In the genomic region with DNA sequence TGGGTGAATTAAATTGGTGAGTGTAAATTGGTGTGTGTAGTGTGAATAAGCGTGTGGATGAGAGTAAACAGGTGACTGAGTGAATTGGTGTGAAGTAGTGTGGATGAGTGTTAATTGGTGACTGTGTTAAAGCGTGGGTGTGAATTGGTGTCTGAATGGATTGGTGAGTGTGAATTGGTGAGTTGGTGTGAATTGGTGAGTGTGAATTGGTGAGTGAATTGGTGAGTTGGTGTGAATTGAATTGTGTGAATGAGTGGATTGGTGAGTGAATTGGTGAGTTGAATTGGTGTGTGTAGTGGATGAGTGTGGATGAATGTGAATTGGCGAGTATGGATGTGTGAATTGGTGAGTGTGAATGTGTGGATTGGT, we compare ENCODE assay signal across 27 cellular contexts. TPM values are rescaled to one million over a fixed set of nuclear protein-coding genes. Genes with fewer than 3 reads are reported as not detected.
DNase-seq lines count a peak whose midpoint lies in the region; ATAC-seq, FAIRE-seq and TF ChIP-seq lines count a peak whose summit lies in the region.
"Had no signal": no experiment of that assay in that cellular context is flagged by ENCODE, and none has a peak within 500 bp of the region (broad histone marks: within the 10 kb centered on the region; RNA-seq: fewer than 3 reads in every experiment).

No MANE protein-coding gene starts in this region.

- H3K14ac ChIP-seq in mesenchymal stem cell (ENCODE audit: low read length in 2 of 2) = no peak overlapping the region

- no peak for TF ChIP-seq RAD21 in K562 (CRISPR knock-in tag; conservative IDR thresholded peaks at IDR 0.05 in 1 of 2, IDR thresholded peaks at IDR 0.05 in 1 of 2)

- H3K4me3 ChIP-seq in HEK293 (ENCODE audit: low read depth, low read length) (no peak overlapping the region), PC-3 (ENCODE audit: low read length) (no peak overlapping the region), K562 (no peak overlapping the region), mesenchymal stem cell (ENCODE audit: insufficient read depth in 1 of 2, low read depth in 1 of 2, low read length in 2 of 2) (no peak overlapping the region)
- H3K4me3 ChIP-seq: A549; BLaER1 treated with 17β-estradiol and CSF1 and Interleukin-3, amounts not matched to agents 10 nM and 100 nM; GM23248 had no signal

- H3K4me2 ChIP-seq in PC-3 (ENCODE audit: low read length) (no peak overlapping the region), K562 (ENCODE audit: insufficient read depth, low read length) (no peak overlapping the region), mesenchymal stem cell (ENCODE audit: low read length, poor library complexity, severe bottlenecking) (no peak overlapping the region)
- H3K4me2 ChIP-seq: A549; BLaER1 treated with 17β-estradiol and CSF1 and Interleukin-3, amounts not matched to agents 10 nM and 100 nM had no signal

- no peak overlapping the region for H2AFZ ChIP-seq in PC-3 (ENCODE audit: low read length)
- H2AFZ ChIP-seq in K562 (ENCODE audit: low read depth, low read length) = no peak overlapping the region
- no peak overlapping the region for H2AFZ ChIP-seq in mesenchymal stem cell (ENCODE audit: low read depth, low read length)
- H2AFZ ChIP-seq: GM23248 had no signal

- no peak overlapping the region for H4K8ac ChIP-seq in mesenchymal stem cell (ENCODE audit: low read length)

- in situ Hi-C loops in K562 (cut with MboI) = loop anchor here (10.0 kb wide), 1 partner anchor 548 kb away; a partner anchor contains a TSS

- BruUV-seq in PC-3 (replicated peaks; lab: Mats Ljungman, UMichigan) = TSS peak; percentile 13
- BruUV-seq in K562 (replicated peaks; lab: Mats Ljungman, UMichigan) = no TSS peak

- POLR2A ChIA-PET in HEK293 (lab: Yijun Ruan, JAX) (no interaction called here), PC-3 (lab: Charles Lee; ENCODE audit: unreplicated experiment) (no interaction called here), K562 (lab: Yijun Ruan, JAX) (no interaction called here)

- no peak overlapping the region for H2BK5ac ChIP-seq in mesenchymal stem cell (ENCODE audit: low read depth, low read length, poor library complexity, severe bottlenecking)

- H3K9me2 ChIP-seq in PC-3 (replicated peaks; ENCODE audit: low read length) = no peaks in the 10 kb centered on the region

- no peak for FAIRE-seq in K562 (lab: Jason Lieb, UNC)
- FAIRE-seq: A549, D721Med had no signal

- ATAC-seq in PC-3 (no peak), K562 (no peak), HG02759 (IDR thresholded peaks at IDR 0.05; ENCODE audit: unreplicated experiment) (no peak)
- ATAC-seq: A549, HCT116 had no signal

- H3K4ac ChIP-seq in mesenchymal stem cell (ENCODE audit: low read depth in 1 of 2, low read length in 2 of 2) = no peak overlapping the region

- no peak overlapping the region for H2BK12ac ChIP-seq in mesenchymal stem cell (ENCODE audit: low read length in 2 of 2)

- CTCF ChIA-PET in HEK293 (lab: Yijun Ruan, JAX) (no interaction called here), PC-3 (lab: Charles Lee) (no interaction called here), K562 (lab: Yijun Ruan, JAX; ENCODE audit: low intra/inter-chr PET ratio) (no interaction called here)

- intact Hi-C loops in PC-3 (cut with micrococcal nuclease) (no loop called here), K562 (cut with micrococcal nuclease) (no loop called here)

- WGBS in K562 (ENCODE audit: insufficient coverage, low coverage, missing lambda C conversion rate) = 57% methylated on average over 3 of the region's 3 CpGs
- WGBS in mesenchymal stem cell = 98% methylated on average over 3 of the region's 3 CpGs

- H2BK15ac ChIP-seq in mesenchymal stem cell (ENCODE audit: low read depth, poor library complexity, severe bottlenecking) = no peak overlapping the region

- no peak for TF ChIP-seq POLR2A in K562 (conservative IDR thresholded peaks at IDR 0.05)

- no peaks in the 10 kb centered on the region for H3K27me3 ChIP-seq in PC-3 (ENCODE audit: low read length)
- no peaks in the 10 kb centered on the region for H3K27me3 ChIP-seq in K562 (ENCODE audit: control insufficient read depth in 2 of 2, insufficient read depth in 2 of 2, low read length in 2 of 2)
- H3K27me3 ChIP-seq in mesenchymal stem cell (ENCODE audit: control insufficient read depth in 1 of 2, insufficient read depth in 1 of 2, low read length in 2 of 2) = no peaks in the 10 kb centered on the region
- H3K27me3 ChIP-seq: BE2C; BLaER1 treated with 17β-estradiol and CSF1 and Interleukin-3, amounts not matched to agents 10 nM and 100 nM had no signal

- no peak for TF ChIP-seq EP300 in K562 (IDR thresholded peaks at IDR 0.05; ENCODE audit: low read length)

- peaks cover 3% of the 10 kb centered on the region for H3K79me1 ChIP-seq in mesenchymal stem cell (replicated peaks; ENCODE audit: low read length, poor library complexity, severe bottlenecking)

- no peak overlapping the region for H4K91ac ChIP-seq in mesenchymal stem cell (ENCODE audit: low read length)

- no peak overlapping the region for H3K27ac ChIP-seq in HEK293 (ENCODE audit: extremely low read depth, low read depth, low read length)
- H3K27ac ChIP-seq in PC-3 (ENCODE audit: low read length) = no peak overlapping the region
- no peak overlapping the region for H3K27ac ChIP-seq in K562 (ENCODE audit: extremely low read depth, low read depth, low read length)
- no peak overlapping the region for H3K27ac ChIP-seq in mesenchymal stem cell (ENCODE audit: low read length, poor library complexity, severe bottlenecking)
- H3K27ac ChIP-seq: A549; BLaER1 treated with 17β-estradiol and CSF1 and Interleukin-3, amounts not matched to agents 10 nM and 100 nM; GM23248 had no signal

- H3K4me1 ChIP-seq in HEK293 (ENCODE audit: control insufficient read depth, insufficient read depth, low read length) (no peaks in the 10 kb centered on the region), PC-3 (ENCODE audit: insufficient read depth, low read length) (peaks cover 7% of the 10 kb centered on the region; the same call in 1 of the 2 replicates), K562 (replicated peaks in 1 of 2; ENCODE audit: control insufficient read depth in 2 of 2, insufficient read depth in 2 of 2, low read length in 2 of 2) (peaks cover 5 to 17% of the 10 kb centered on the region in 2 experiments), mesenchymal stem cell (ENCODE audit: control insufficient read depth, insufficient read depth, low read depth, low read length) (peaks cover 13% of the 10 kb centered on the region)
- H3K4me1 ChIP-seq: A549 had no signal

- H3F3A ChIP-seq in PC-3 (ENCODE audit: low read length, unreplicated experiment) = no peaks in the 10 kb centered on the region

- H3K36me3 ChIP-seq in HEK293 (ENCODE audit: control insufficient read depth in 2 of 2, insufficient read depth in 1 of 2, low read length in 2 of 2) = peaks cover 0 to 11% of the 10 kb centered on the region in 2 experiments; a peak in 1 of 3 replicates
- H3K36me3 ChIP-seq in PC-3 (ENCODE audit: low read depth, low read length) = no peaks in the 10 kb centered on the region
- H3K36me3 ChIP-seq in K562 (ENCODE audit: control insufficient read depth, insufficient read depth, low read length) = peaks cover 5% of the 10 kb centered on the region; the same call in 2 of the 3 replicates
- peaks cover 0 to 12% of the 10 kb centered on the region in 2 experiments for H3K36me3 ChIP-seq in mesenchymal stem cell (ENCODE audit: control insufficient read depth in 1 of 2, insufficient read depth in 2 of 2, low read depth in 1 of 2, low read length in 2 of 2)
- H3K36me3 ChIP-seq: BLaER1 treated with 17β-estradiol and CSF1 and Interleukin-3, amounts not matched to agents 10 nM and 100 nM had no signal

- TF ChIP-seq CTCF in HEK293 (tag by site-specific recombination; IDR thresholded peaks at IDR 0.05) = no peak
- TF ChIP-seq CTCF in PC-3 (conservative IDR thresholded peaks at IDR 0.05; ENCODE audit: low read depth, low read length) = no peak
- no peak for TF ChIP-seq CTCF in K562 (IDR thresholded peaks at IDR 0.05 in 2 of 3, conservative IDR thresholded peaks at IDR 0.05 in 1 of 3; ENCODE audit: insufficient read depth in 2 of 3, low read depth in 1 of 3, low read length in 3 of 3)

- DNase-seq in PC-3 (no peak), K562 (ENCODE audit: extremely low read depth in 1 of 4, low spot score in 3 of 4) (no peak), mesenchymal stem cell (peak; percentile 11), NCI-H2171 treated with DMSO at 0.1 percent for 48 hours (lab: John Stamatoyannopoulos, UW) (no peak), middle frontal gyrus (ENCODE audit: extremely low spot score, low spot score) (no peak), foreskin melanocyte (no peak)
- DNase-seq: 8988T; ACHN; AML-193; BE2C; CD4-positive, alpha-beta T cell; CD8-positive, alpha-beta memory T cell; DMS 273 treated with DMSO at 0.1 percent for 48 hours; DMS79; EL; GDM1; GM23248; H9; HFFc6 had no signal

- no peak overlapping the region for H3K23ac ChIP-seq in mesenchymal stem cell (ENCODE audit: low read length in 2 of 2)

- no peak overlapping the region for H3K18ac ChIP-seq in mesenchymal stem cell (ENCODE audit: low read depth in 1 of 2, low read length in 2 of 2)

- H2BK120ac ChIP-seq in mesenchymal stem cell (ENCODE audit: low read depth, low read length) = no peak overlapping the region

- H3K9me3 ChIP-seq in HEK293 (ENCODE audit: control insufficient read depth, insufficient read depth, low read depth, low read length) (no peaks in the 10 kb centered on the region), PC-3 (ENCODE audit: low read length) (peaks cover 16% of the 10 kb centered on the region; the same call in 1 of the 2 replicates), K562 (replicated peaks; ENCODE audit: control insufficient read depth, insufficient read depth, low read depth, low read length) (peaks cover 10% of the 10 kb centered on the region), mesenchymal stem cell (ENCODE audit: control insufficient read depth, low read length) (no peaks in the 10 kb centered on the region)
- H3K9me3 ChIP-seq: A549, BE2C had no signal

- H3K9ac ChIP-seq in PC-3 (ENCODE audit: low read length) = no peak overlapping the region
- no peak overlapping the region for H3K9ac ChIP-seq in K562 (ENCODE audit: insufficient read depth in 1 of 2, low read depth in 2 of 2, low read length in 2 of 2)
- H3K9ac ChIP-seq in mesenchymal stem cell (ENCODE audit: low read length) = no peak overlapping the region
- H3K9ac ChIP-seq: BLaER1 treated with 17β-estradiol and CSF1 and Interleukin-3, amounts not matched to agents 10 nM and 100 nM; GM23248 had no signal

- H3K79me2 ChIP-seq in PC-3 (ENCODE audit: low read length) = peaks cover 4% of the 10 kb centered on the region; the same call in 1 of the 2 replicates
- H3K79me2 ChIP-seq in K562 (ENCODE audit: control insufficient read depth, insufficient read depth, low read length) = peaks cover 2% of the 10 kb centered on the region; the same call in 1 of the 3 replicates

- H4K20me1 ChIP-seq in PC-3 (ENCODE audit: low read length) (no peaks in the 10 kb centered on the region), K562 (replicated peaks; ENCODE audit: control insufficient read depth, insufficient read depth, low read length) (peaks cover 3% of the 10 kb centered on the region; the same call in 1 of the 2 replicates)

- H2AK5ac ChIP-seq in mesenchymal stem cell (ENCODE audit: low read length, severe bottlenecking) = no peak overlapping the region

- H3K9me1 ChIP-seq in K562 (ENCODE audit: control insufficient read depth, insufficient read depth, low read length) = peaks cover 5% of the 10 kb centered on the region

RNA-seq across cellular contexts. Expression of a gene that starts 8.3 kb away (rescaled TPM):
- total RNA-seq in PC-3 (2014; rRNA removed) (823 and 1,067 TPM in 2 replicates), K562 (2014; rRNA removed) (478 and 554 TPM in 2 replicates), K562 (2014; rRNA removed; fragmentation: Illumina TruSeq; extraction: Trizol) (19.4 and 34.6 TPM in 2 replicates), K562 (2015; rRNA removed; fragmentation: Illumina TruSeq; extraction: Trizol) (113 and 115 TPM in 2 replicates), K562 (2021) (346 and 388 TPM in 2 replicates)
- 23.0 and 76.1 TPM in 2 replicates for total RNA-seq in K562 (2011; cell fraction: chromatin; rRNA removed; ENCODE audit: low replicate concordance)
- 97.2 and 110 TPM in 2 replicates for total RNA-seq in K562 (2011; cell fraction: nucleolus; rRNA removed)
- total RNA-seq in K562 (2011; cell fraction: nucleoplasm; rRNA removed) = 49.6 and 53.2 TPM in 2 replicates
- polyA plus RNA-seq in K562 (2011; rRNA removed) (92.0 and 96.0 TPM in 2 replicates), K562 (2014; fragmentation: Illumina TruSeq; extraction: Trizol) (66.4 and 151 TPM in 2 replicates), K562 (2014; fragmentation: Nextera tagmentation; extraction: Ambion mirVana) (10 to 100 TPM in 1 of 2 experiments, 1 to 10 TPM in 1; 7.8 to 32.9 TPM), K562 (2014; rRNA removed) (385 and 391 TPM in 2 replicates)
- polyA plus RNA-seq in K562 (2011; cell fraction: cytosol; rRNA removed) = 83.3 and 266 TPM in 2 replicates
- polyA plus RNA-seq in K562 (2011; cell fraction: nucleus; rRNA removed) = 80.6 and 118 TPM in 2 replicates
- 196 and 204 TPM in 2 replicates for polyA plus RNA-seq in K562 (2012)
- polyA minus RNA-seq in K562 (2011; rRNA and poly(A)+ RNA removed) = 16.0 and 24.9 TPM in 2 replicates
- 55.8 and 62.3 TPM in 2 replicates for polyA minus RNA-seq in K562 (2011; cell fraction: cytosol; rRNA and poly(A)+ RNA removed)
- polyA minus RNA-seq in K562 (2011; cell fraction: nucleus; rRNA and poly(A)+ RNA removed) = 24.6 and 29.9 TPM in 2 replicates
- polyA plus RNA-seq in mesenchymal stem cell (2013, experiment 1 of 2) = 79.5 TPM
- polyA plus RNA-seq in mesenchymal stem cell (2013, experiment 2 of 2) = 83.6 TPM

RNA-seq across cellular contexts. Expression of a gene that starts 8.3 kb away (rescaled TPM):
- total RNA-seq in PC-3 (2014; rRNA removed) = 25.3 and 29.0 TPM in 2 replicates
- 12.2 and 30.9 TPM in 2 replicates for total RNA-seq in K562 (2011; cell fraction: chromatin; rRNA removed; ENCODE audit: low replicate concordance)
- 39.7 and 42.5 TPM in 2 replicates for total RNA-seq in K562 (2011; cell fraction: nucleolus; rRNA removed)
- 29.8 and 30.7 TPM in 2 replicates for total RNA-seq in K562 (2011; cell fraction: nucleoplasm; rRNA removed)
- 7.3 and 12.4 TPM in 2 replicates for total RNA-seq in K562 (2014; rRNA removed)
- total RNA-seq in K562 (2014; rRNA removed; fragmentation: Illumina TruSeq; extraction: Trizol) = 2.1 and 2.7 TPM in 2 replicates
- total RNA-seq in K562 (2015; rRNA removed; fragmentation: Illumina TruSeq; extraction: Trizol) = 4.8 and 5.5 TPM in 2 replicates
- total RNA-seq in K562 (2021) = 9.1 and 10.8 TPM in 2 replicates
- polyA plus RNA-seq in K562 (2011; rRNA removed) = 2.9 and 9.0 TPM in 2 replicates
- 4.0 and 38.2 TPM in 2 replicates for polyA plus RNA-seq in K562 (2011; cell fraction: cytosol; rRNA removed)
- 18.3 and 101 TPM in 2 replicates for polyA plus RNA-seq in K562 (2011; cell fraction: nucleus; rRNA removed)
- polyA plus RNA-seq in K562 (2012) = 13.9 and 20.4 TPM in 2 replicates
- 6.3 and 9.2 TPM in 2 replicates for polyA plus RNA-seq in K562 (2014; fragmentation: Illumina TruSeq; extraction: Trizol)
- polyA plus RNA-seq in K562 (2014; fragmentation: Nextera tagmentation; extraction: Ambion mirVana) = under 1 TPM; 0.66 to 0.83 TPM
- 11.3 and 13.1 TPM in 2 replicates for polyA plus RNA-seq in K562 (2014; rRNA removed)
- polyA minus RNA-seq in K562 (2011; rRNA and poly(A)+ RNA removed) = 0.75 and 3.0 TPM in 2 replicates
- 2.1 and 10.7 TPM in 2 replicates for polyA minus RNA-seq in K562 (2011; cell fraction: cytosol; rRNA and poly(A)+ RNA removed)
- 1.4 and 8.2 TPM in 2 replicates for polyA minus RNA-seq in K562 (2011; cell fraction: nucleus; rRNA and poly(A)+ RNA removed)
- 282 TPM for polyA plus RNA-seq in mesenchymal stem cell (2013, experiment 1 of 2)
- 274 TPM for polyA plus RNA-seq in mesenchymal stem cell (2013, experiment 2 of 2)
- polyA plus RNA-seq: CD14-positive monocyte had no signal

RNA-seq across cellular contexts. Expression of a gene that starts 17.5 kb away (rescaled TPM):
- total RNA-seq in PC-3 (2014; rRNA removed) (626 and 813 TPM in 2 replicates), K562 (2014; rRNA removed) (135 and 143 TPM in 2 replicates), K562 (2014; rRNA removed; fragmentation: Illumina TruSeq; extraction: Trizol) (3.5 and 6.3 TPM in 2 replicates), K562 (2015; rRNA removed; fragmentation: Illumina TruSeq; extraction: Trizol) (50.9 and 51.7 TPM in 2 replicates), K562 (2021) (106 and 118 TPM in 2 replicates)
- total RNA-seq in K562 (2011; cell fraction: chromatin; rRNA removed; ENCODE audit: low replicate concordance) = 53.3 and 207 TPM in 2 replicates
- 213 and 235 TPM in 2 replicates for total RNA-seq in K562 (2011; cell fraction: nucleolus; rRNA removed)
- 85.9 and 103 TPM in 2 replicates for total RNA-seq in K562 (2011; cell fraction: nucleoplasm; rRNA removed)
- polyA plus RNA-seq in K562 (2011; rRNA removed) (24.3 and 42.1 TPM in 2 replicates), K562 (2014; fragmentation: Illumina TruSeq; extraction: Trizol) (13.9 and 43.4 TPM in 2 replicates), K562 (2014; fragmentation: Nextera tagmentation; extraction: Ambion mirVana) (under 1 TPM; 0.62 to 0.63 TPM), K562 (2014; rRNA removed) (119 and 136 TPM in 2 replicates)
- 39.8 and 107 TPM in 2 replicates for polyA plus RNA-seq in K562 (2011; cell fraction: cytosol; rRNA removed)
- 353 and 531 TPM in 2 replicates for polyA plus RNA-seq in K562 (2011; cell fraction: nucleus; rRNA removed)
- polyA plus RNA-seq in K562 (2012) = 65.5 and 75.0 TPM in 2 replicates
- 5.6 and 11.7 TPM in 2 replicates for polyA minus RNA-seq in K562 (2011; rRNA and poly(A)+ RNA removed)
- polyA minus RNA-seq in K562 (2011; cell fraction: cytosol; rRNA and poly(A)+ RNA removed) = 32.9 and 47.2 TPM in 2 replicates
- polyA minus RNA-seq in K562 (2011; cell fraction: nucleus; rRNA and poly(A)+ RNA removed) = 69.3 and 81.9 TPM in 2 replicates
- polyA plus RNA-seq in mesenchymal stem cell (2013, experiment 1 of 2) = 26.3 TPM
- 26.6 TPM for polyA plus RNA-seq in mesenchymal stem cell (2013, experiment 2 of 2)

RNA-seq across cellular contexts. Expression of a gene that starts 32.5 kb away (rescaled TPM):
- 356 and 385 TPM in 2 replicates for total RNA-seq in PC-3 (2014; rRNA removed)
- 996 and 1,265 TPM in 2 replicates for total RNA-seq in K562 (2011; cell fraction: chromatin; rRNA removed; ENCODE audit: low replicate concordance)
- 508 and 525 TPM in 2 replicates for total RNA-seq in K562 (2011; cell fraction: nucleolus; rRNA removed)
- 788 and 831 TPM in 2 replicates for total RNA-seq in K562 (2011; cell fraction: nucleoplasm; rRNA removed)
- total RNA-seq in K562 (2014; rRNA removed) = 147 and 176 TPM in 2 replicates
- total RNA-seq in K562 (2014; rRNA removed; fragmentation: Illumina TruSeq; extraction: Trizol) = 65.1 and 66.7 TPM in 2 replicates
- 91.0 and 94.5 TPM in 2 replicates for total RNA-seq in K562 (2015; rRNA removed; fragmentation: Illumina TruSeq; extraction: Trizol)
- total RNA-seq in K562 (2021) = 141 and 167 TPM in 2 replicates
- polyA plus RNA-seq in K562 (2011; rRNA removed) = 236 and 265 TPM in 2 replicates
- 71.9 and 133 TPM in 2 replicates for polyA plus RNA-seq in K562 (2011; cell fraction: cytosol; rRNA removed)
- 2,539 and 2,548 TPM in 2 replicates for polyA plus RNA-seq in K562 (2011; cell fraction: nucleus; rRNA removed)
- polyA plus RNA-seq in K562 (2012) = 104 and 250 TPM in 2 replicates
- polyA plus RNA-seq in K562 (2014; fragmentation: Illumina TruSeq; extraction: Trizol) = 81.0 and 89.7 TPM in 2 replicates
- 1 to 10 TPM; 2.8 to 5.6 TPM for polyA plus RNA-seq in K562 (2014; fragmentation: Nextera tagmentation; extraction: Ambion mirVana)
- 245 and 287 TPM in 2 replicates for polyA plus RNA-seq in K562 (2014; rRNA removed)
- 70.2 and 76.2 TPM in 2 replicates for polyA minus RNA-seq in K562 (2011; rRNA and poly(A)+ RNA removed)
- 31.4 and 45.0 TPM in 2 replicates for polyA minus RNA-seq in K562 (2011; cell fraction: cytosol; rRNA and poly(A)+ RNA removed)
- polyA minus RNA-seq in K562 (2011; cell fraction: nucleus; rRNA and poly(A)+ RNA removed) = 260 and 342 TPM in 2 replicates
- 107 TPM for polyA plus RNA-seq in mesenchymal stem cell (2013, experiment 1 of 2)
- 105 TPM for polyA plus RNA-seq in mesenchymal stem cell (2013, experiment 2 of 2)

RNA-seq across cellular contexts. Expression of a gene that starts 35.6 kb away (rescaled TPM):
- total RNA-seq in PC-3 (2014; rRNA removed) = 1.9 and 4.3 TPM in 2 replicates
- total RNA-seq in K562 (2011; cell fraction: chromatin; rRNA removed; ENCODE audit: low replicate concordance) = 0.19 and 0.58 TPM in 2 replicates
- total RNA-seq in K562 (2011; cell fraction: nucleolus; rRNA removed) = 0.53 and 0.67 TPM in 2 replicates
- total RNA-seq in K562 (2011; cell fraction: nucleoplasm; rRNA removed) = 0.15 and 0.23 TPM in 2 replicates
- 0.12 TPM in 1 of 2 replicates, not detected in the other for total RNA-seq in K562 (2014; rRNA removed)
- total RNA-seq in K562 (2014; rRNA removed; fragmentation: Illumina TruSeq; extraction: Trizol) = not detected in 2 replicates
- total RNA-seq in K562 (2015; rRNA removed; fragmentation: Illumina TruSeq; extraction: Trizol) = 0.04 TPM in 1 of 2 replicates, not detected in the other
- 0.07 and 0.09 TPM in 2 replicates for total RNA-seq in K562 (2021)
- 0.05 TPM in 1 of 2 replicates, not detected in the other for polyA plus RNA-seq in K562 (2011; rRNA removed)
- polyA plus RNA-seq in K562 (2011; cell fraction: cytosol; rRNA removed) = 0.03 and 0.06 TPM in 2 replicates
- polyA plus RNA-seq in K562 (2011; cell fraction: nucleus; rRNA removed) = 0.25 and 0.31 TPM in 2 replicates
- polyA plus RNA-seq in K562 (2012) = 0.26 and 0.37 TPM in 2 replicates
- not detected in 2 replicates for polyA plus RNA-seq in K562 (2014; fragmentation: Illumina TruSeq; extraction: Trizol)
- polyA plus RNA-seq in K562 (2014; fragmentation: Nextera tagmentation; extraction: Ambion mirVana) = not detected
- 0.03 and 0.13 TPM in 2 replicates for polyA plus RNA-seq in K562 (2014; rRNA removed)
- not detected in 2 replicates for polyA minus RNA-seq in K562 (2011; rRNA and poly(A)+ RNA removed)
- polyA minus RNA-seq in K562 (2011; cell fraction: cytosol; rRNA and poly(A)+ RNA removed) = not detected in 2 replicates
- polyA minus RNA-seq in K562 (2011; cell fraction: nucleus; rRNA and poly(A)+ RNA removed) = 0.13 and 0.22 TPM in 2 replicates
- 0.04 TPM for polyA plus RNA-seq in mesenchymal stem cell (2013, experiment 1 of 2)
- 0.04 TPM for polyA plus RNA-seq in mesenchymal stem cell (2013, experiment 2 of 2)
- total RNA-seq: H4 had no signal
- polyA plus RNA-seq: CD14-positive monocyte, GM23248 had no signal
